ENCODE assay signal across 10 cellular contexts in genomic region chr11:94513091-94513490, GRCh38. TPM values are rescaled to one million over a fixed set of nuclear protein-coding genes. Genes with fewer than 3 reads are reported as not detected.
DNase-seq lines count a peak whose midpoint lies in the region; ATAC-seq and TF ChIP-seq lines count a peak whose summit lies in the region.
"Had no signal": no experiment of that assay in that cellular context is flagged by ENCODE, and none has a peak within 500 bp of the region (broad histone marks: within the 10 kb centered on the region; RNA-seq: fewer than 3 reads in every experiment).

No MANE protein-coding gene starts in this region.

- intact Hi-C loops in transverse colon (cut with DNase I; ENCODE audit: low total_unique reads), result no loop called here

- TF ChIP-seq POLR2A in transverse colon (IDR thresholded peaks at IDR 0.05), result no peak

- H3K4me3 ChIP-seq in duodenal mucosa (ENCODE audit: low read depth in 1 of 2, low read length in 2 of 2), result peak overlapping the region; percentile 70 to 76
- H3K4me3 ChIP-seq in transverse colon, result peak overlapping the region in 1 of 4 donors; percentile 66

- peak; percentile 11 to 23 for ATAC-seq in activated T-cell treated with anti-CD3 and anti-CD28 coated beads, Interleukin-2, amount 50 U/mL, for 72 hours (replicated peaks in 1 of 2)
- ATAC-seq in HG02884 (IDR thresholded peaks at IDR 0.05; ENCODE audit: unreplicated experiment), result no peak

- in situ Hi-C loops in transverse colon (cut with MboI; ENCODE audit: low pct_ligation_motif_present in 1 of 4, low pct_unique_long_range_greater_than_20kb in 1 of 4, low sequenced_read_pairs in 3 of 4), result loop anchor here in 1 of 4 donors (25.0 kb wide), 1 partner anchor 626 kb away; no protein-coding TSS in a partner anchor

- H3K27me3 ChIP-seq in duodenal mucosa (ENCODE audit: control insufficient read depth in 1 of 2, insufficient read depth in 2 of 2, low read length in 2 of 2) (no peaks in the 10 kb centered on the region), transverse colon (no peaks in the 10 kb centered on the region)
- H3K27me3 ChIP-seq: adrenal gland had no signal

- H3K27me3 Mint-ChIP-seq in activated T-cell treated with anti-CD3 and anti-CD28 coated beads, Interleukin-2, amount 50 U/mL, for 72 hours (ENCODE audit: low read depth), result peaks cover 33% of the 10 kb centered on the region

- DNase-seq in activated T-cell treated with anti-CD3 and anti-CD28 coated beads, Interleukin-2, amount 50 U/mL, for 72 hours, result no peak
- no peak for DNase-seq in activated T-cell treated with anti-CD3 and anti-CD28 coated beads, Interleukin-2, amount 50 U/mL, for 1 hour
- DNase-seq in NCI-H2081 (lab: John Stamatoyannopoulos, UW) (peak; percentile 67 to 93), transverse colon (peak; percentile 38), midbrain (lab: John Stamatoyannopoulos, UW) (no peak), ureter (ENCODE audit: low spot score) (no peak)
- DNase-seq: adrenal gland had no signal

- no peak overlapping the region for H3K27ac ChIP-seq in duodenal mucosa (ENCODE audit: low read depth, low read length)
- peak overlapping the region in 2 of 4 donors; percentile 21 to 34 for H3K27ac ChIP-seq in transverse colon
- H3K27ac ChIP-seq: adrenal gland had no signal

- no peaks in the 10 kb centered on the region for H3K9me3 ChIP-seq in duodenal mucosa (ENCODE audit: control insufficient read depth in 1 of 2, low read length in 2 of 2)
- H3K9me3 ChIP-seq in transverse colon, result no peaks in the 10 kb centered on the region
- H3K9me3 ChIP-seq: adrenal gland had no signal

- no peak overlapping the region for H3K9ac ChIP-seq in duodenal mucosa (ENCODE audit: low read depth in 1 of 2, low read length in 2 of 2)

- TF ChIP-seq EP300 in transverse colon (IDR thresholded peaks at IDR 0.05; ENCODE audit: low read depth), result no peak

- no peaks in the 10 kb centered on the region for H3K36me3 Mint-ChIP-seq in activated T-cell treated with anti-CD3 and anti-CD28 coated beads, Interleukin-2, amount 50 U/mL, for 72 hours (ENCODE audit: insufficient read depth in 2 of 2)

- H3K9me3 Mint-ChIP-seq in activated T-cell treated with anti-CD3 and anti-CD28 coated beads, Interleukin-2, amount 50 U/mL, for 72 hours, result no peaks in the 10 kb centered on the region
- H3K9me3 Mint-ChIP-seq: T-helper 1 cell treated with Interleukin-12 subunit alpha and Interleukin-12 subunit beta and Interleukin-4 antibody, amounts not matched to agents 30 μg/mL and 1 μg/mL, for 36 hours had no signal

- peak overlapping the region; percentile 7 to 9 for H3K4me3 Mint-ChIP-seq in activated T-cell treated with anti-CD3 and anti-CD28 coated beads, Interleukin-2, amount 50 U/mL, for 72 hours

- no peak for TF ChIP-seq CTCF in transverse colon (IDR thresholded peaks at IDR 0.05)

- peaks cover 14 to 18% of the 10 kb centered on the region in 2 donors for H3K4me1 ChIP-seq in duodenal mucosa (ENCODE audit: control insufficient read depth in 1 of 2, insufficient read depth in 2 of 2, low read length in 2 of 2)
- peaks cover 0 to 20% (median 11%) of the 10 kb centered on the region in 4 donors for H3K4me1 ChIP-seq in transverse colon

- WGBS in transverse colon (ENCODE audit: low coverage in 1 of 2), 2 donors, result 17 to 51% methylated on average over 1 to 2 of the region's 2 CpGs

- no peaks in the 10 kb centered on the region for H3K36me3 ChIP-seq in duodenal mucosa (ENCODE audit: control insufficient read depth in 1 of 2, insufficient read depth in 2 of 2, low read length in 2 of 2)
- no peaks in the 10 kb centered on the region for H3K36me3 ChIP-seq in transverse colon
- H3K36me3 ChIP-seq: adrenal gland had no signal

- peaks cover 15% of the 10 kb centered on the region for H3K4me1 Mint-ChIP-seq in activated T-cell treated with anti-CD3 and anti-CD28 coated beads, Interleukin-2, amount 50 U/mL, for 72 hours (ENCODE audit: low read depth)

- no peak overlapping the region for H3K27ac Mint-ChIP-seq in activated T-cell treated with anti-CD3 and anti-CD28 coated beads, Interleukin-2, amount 50 U/mL, for 72 hours
- H3K27ac Mint-ChIP-seq: T-helper 1 cell treated with Interleukin-12 subunit alpha and Interleukin-12 subunit beta and Interleukin-4 antibody, amounts not matched to agents 30 μg/mL and 1 μg/mL, for 36 hours had no signal

RNA-seq across cellular contexts. Expression of gene C11orf97, which starts 0.8 kb away (rescaled TPM):
- total RNA-seq in activated T-cell treated with anti-CD3 and anti-CD28 coated beads, Interleukin-2, amount 50 U/mL, for 72 hours, result not detected
- total RNA-seq in transverse colon (not detected), ureter (not detected)
- total RNA-seq: adrenal gland had no signal

RNA-seq across cellular contexts. Expression of gene ANKRD49, which starts 19.3 kb away (rescaled TPM):
- 10 to 100 TPM; 24.2 to 28.1 TPM for total RNA-seq in activated T-cell treated with anti-CD3 and anti-CD28 coated beads, Interleukin-2, amount 50 U/mL, for 72 hours
- total RNA-seq in transverse colon (10 to 100 TPM; 24.4 to 43.6 (median 33.2) TPM), ureter (13.9 TPM)

RNA-seq across cellular contexts. Expression of gene MRE11, which starts 19.4 kb away (rescaled TPM):
- total RNA-seq in activated T-cell treated with anti-CD3 and anti-CD28 coated beads, Interleukin-2, amount 50 U/mL, for 72 hours, result 10 to 100 TPM; 43.8 to 49.1 TPM
- total RNA-seq in transverse colon, result 10 to 100 TPM in 2 of 4 donors, 1 to 10 TPM in 2; 5.6 to 17.0 (median 9.9) TPM
- total RNA-seq in ureter, result 26.1 TPM

RNA-seq across cellular contexts. Expression of gene FUT4, which starts 30.6 kb away (rescaled TPM):
- 1 to 10 TPM; 5.4 to 5.5 TPM for total RNA-seq in activated T-cell treated with anti-CD3 and anti-CD28 coated beads, Interleukin-2, amount 50 U/mL, for 72 hours
- 10 to 100 TPM; 14.9 to 39.0 (median 22.4) TPM for total RNA-seq in transverse colon
- 6.6 TPM for total RNA-seq in ureter

RNA-seq across cellular contexts. Expression of gene PIWIL4, which starts 54.1 kb away (rescaled TPM):
- 1 to 10 TPM; 1.1 to 1.6 TPM for total RNA-seq in activated T-cell treated with anti-CD3 and anti-CD28 coated beads, Interleukin-2, amount 50 U/mL, for 72 hours
- 10 to 100 TPM in 1 of 4 donors, 1 to 10 TPM in 3; 6.7 to 17.9 (median 8.9) TPM for total RNA-seq in transverse colon
- 3.7 TPM for total RNA-seq in ureter

Comparison
In these comparisons a context has a peak if more than half of its experiments do, and no peak if none do; other contexts are left out.
1. DNase-seq: peak in NCI-H2081 (2 of 2) and transverse colon (single experiment); none in activated T-cell treated with anti-CD3 and anti-CD28 coated beads, Interleukin-2, amount 50 U/mL, for 72 hours (0 of 2), activated T-cell treated with anti-CD3 and anti-CD28 coated beads, Interleukin-2, amount 50 U/mL, for 1 hour (single experiment), midbrain (single experiment) and ureter (single experiment).